In genomic region chr16:27211026-27211425, GRCh38 we compare ENCODE assay signal across 17 cellular contexts.
"Had no signal": no experiment of that assay in that cellular context is flagged by ENCODE, and none has a peak within 500 bp of the region (broad histone marks: within the 10 kb centered on the region; RNA-seq: fewer than 3 reads in every experiment).

No MANE protein-coding gene starts in this region.

- H3K4me3 ChIP-seq: cardiac muscle cell, gastroesophageal sphincter, lung, ovary, right lobe of liver, skin epidermis, uterus had no signal

- ATAC-seq: activated T-helper 17 cell treated with anti-CD3 and anti-CD28 coated beads, Interleukin-2, amount 50 U/mL, for 72 hours; gastroesophageal sphincter; left lobe of liver; right lobe of liver had no signal

- H3K27me3 ChIP-seq: cardiac muscle cell, gastroesophageal sphincter, ovary, right lobe of liver, uterus had no signal

- DNase-seq: activated CD4-positive, alpha-beta T cell treated with anti-CD3 and anti-CD28 coated beads, Interleukin-2, amount 50 U/mL, for 48 hours; cortex of kidney; head of caudate nucleus; naive B cell; ovary; right lobe of liver; stimulated activated CD4-positive, alpha-beta T cell treated with anti-CD3 and anti-CD28 coated beads, Interleukin-1b, Interleukin-23, amount 100 ng/mL, for 48 hours; T-helper 9 cell; trophoblast cell; uterus had no signal

- H3K36me3 ChIP-seq: ovary, uterus had no signal

- H3K27ac Mint-ChIP-seq: activated T-helper 17 cell treated with anti-CD3 and anti-CD28 coated beads, Interleukin-2, amount 50 U/mL, for 72 hours; naive B cell had no signal

- H3K27me3 Mint-ChIP-seq: activated T-helper 17 cell treated with anti-CD3 and anti-CD28 coated beads, Interleukin-2, amount 50 U/mL, for 72 hours; naive B cell had no signal

- H3K9me3 Mint-ChIP-seq: activated T-helper 17 cell treated with anti-CD3 and anti-CD28 coated beads, Interleukin-2, amount 50 U/mL, for 72 hours; naive B cell had no signal

- H3K9me3 ChIP-seq: gastroesophageal sphincter, ovary, right lobe of liver, uterus had no signal

- H3K4me3 Mint-ChIP-seq: activated T-helper 17 cell treated with anti-CD3 and anti-CD28 coated beads, Interleukin-2, amount 50 U/mL, for 72 hours; naive B cell had no signal

- H3K27ac ChIP-seq: cardiac muscle cell, epithelial cell of prostate, gastroesophageal sphincter, ovary, skin epidermis, uterus had no signal

- H3K4me1 ChIP-seq: gastroesophageal sphincter, uterus had no signal
